In the genomic region with DNA sequence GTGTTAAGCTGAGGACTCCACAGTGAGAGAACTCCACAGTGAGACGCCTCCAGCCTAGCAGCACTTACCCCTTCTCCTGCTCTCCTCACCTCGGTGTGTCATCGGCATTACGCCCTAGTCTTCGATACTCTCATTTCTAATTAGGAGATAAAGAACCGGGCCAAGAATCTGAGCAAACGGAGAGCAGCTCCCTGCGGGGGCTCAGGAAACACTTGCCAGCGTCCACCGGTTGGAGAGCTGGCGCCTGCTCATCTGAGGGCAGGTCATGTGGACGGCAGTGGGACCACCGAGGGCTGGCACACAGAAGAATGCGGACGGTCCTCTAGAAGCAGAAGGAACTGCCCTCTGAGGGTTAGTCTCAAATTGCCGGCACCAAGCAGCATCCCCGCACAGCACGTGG, we compare ENCODE assay signal across 23 cellular contexts. TPM values are rescaled to one million over a fixed set of nuclear protein-coding genes. Genes with fewer than 3 reads are reported as not detected.
DNase-seq lines count a peak whose midpoint lies in the region; ATAC-seq and TF ChIP-seq lines count a peak whose summit lies in the region.
"Had no signal": no experiment of that assay in that cellular context is flagged by ENCODE, and none has a peak within 500 bp of the region (broad histone marks: within the 10 kb centered on the region; RNA-seq: fewer than 3 reads in every experiment).

No MANE protein-coding gene starts in this region.

- H3K4me1 ChIP-seq in heart left ventricle (peaks cover 15 to 60% (median 48%) of the 10 kb centered on the region in 12 donors), right atrium auricular region (peaks cover 0 to 54% of the 10 kb centered on the region in 2 donors)
- H3K4me1 ChIP-seq: A549, Caco-2 had no signal

- H3K27me3 ChIP-seq in heart left ventricle (no peaks in the 10 kb centered on the region), right atrium auricular region (no peaks in the 10 kb centered on the region)
- H3K27me3 ChIP-seq: BLaER1 treated with 17β-estradiol and CSF1 and Interleukin-3, amounts not matched to agents 10 nM and 100 nM had no signal

- H3K27ac ChIP-seq in heart left ventricle: peak overlapping the region in 3 of 12 donors; percentile 22 to 68 (median 55)
- peak overlapping the region; percentile 51 to 87 for H3K27ac ChIP-seq in right atrium auricular region
- peak overlapping the region; percentile 42 for H3K27ac ChIP-seq in RWPE1
- H3K27ac ChIP-seq: 22Rv1; A549; BLaER1 treated with 17β-estradiol and CSF1 and Interleukin-3, amounts not matched to agents 10 nM and 100 nM; C4-2B had no signal

- peak overlapping the region; percentile 21 for H3K27ac Mint-ChIP-seq in stimulated activated effector memory CD8-positive, alpha-beta T cell treated with anti-CD3 and anti-CD28 coated beads, Interleukin-12 subunit alpha, Interleukin-12 subunit beta, amount 100 ng/mL, for 72 hours
- H3K27ac Mint-ChIP-seq: B cell had no signal

- intact Hi-C loops in Right ventricle myocardium inferior (cut with DNase I) (no loop called here), heart left ventricle (cut with DNase I) (loop anchor here in 5 of 10 donors (5.0 kb wide), 3 partner anchors 33 to 38 kb away; partner anchors contain the start of gene TBC1D22A (in 1 of the 5)), left ventricle myocardium superior (cut with micrococcal nuclease) (no loop called here)

- H3K36me3 ChIP-seq in heart left ventricle (peaks cover 0 to 57% (median 12%) of the 10 kb centered on the region in 9 donors), right atrium auricular region (peaks cover 7% of the 10 kb centered on the region)

- POLR2A ChIA-PET in RWPE1 (lab: Yijun Ruan, JAX; ENCODE audit: low non-redundant PET): no interaction called here

- DNase-seq in Right ventricle myocardium inferior (ENCODE audit: missing footprints) (peak; percentile 58), heart left ventricle (no peak), right atrium auricular region (ENCODE audit: low spot score) (no peak), left ventricle myocardium superior (no peak), RWPE1 (ENCODE audit: low spot score) (no peak), DMS153 treated with DMSO at 0.1 percent for 48 hours (lab: John Stamatoyannopoulos, UW; ENCODE audit: unreplicated experiment) (no peak)
- DNase-seq in stimulated activated effector memory CD8-positive, alpha-beta T cell treated with anti-CD3 and anti-CD28 coated beads, Interleukin-12 subunit alpha, Interleukin-12 subunit beta, amount 100 ng/mL, for 72 hours (ENCODE audit: low spot score in 2 of 2): no peak
- DNase-seq: AML-193; Caco-2; Calu3; CD4-positive, alpha-beta T cell; CD8-positive, alpha-beta T cell; DMS53; DMS79; DND-41; EL; GDM1 had no signal

- ATAC-seq in Right ventricle myocardium inferior: no peak
- no peak for ATAC-seq in heart left ventricle
- no peak for ATAC-seq in left ventricle myocardium superior
- ATAC-seq in stimulated activated effector memory CD8-positive, alpha-beta T cell treated with anti-CD3 and anti-CD28 coated beads, Interleukin-12 subunit alpha, Interleukin-12 subunit beta, amount 100 ng/mL, for 72 hours: no peak
- ATAC-seq: A549; CD8-positive, alpha-beta T cell; GM12878 had no signal

- H3K4me3 ChIP-seq in heart left ventricle (no peak overlapping the region), right atrium auricular region (no peak overlapping the region)
- H3K4me3 ChIP-seq: A549; BLaER1 treated with 17β-estradiol and CSF1 and Interleukin-3, amounts not matched to agents 10 nM and 100 nM; GM12878 had no signal

- H3K4me1 Mint-ChIP-seq in stimulated activated effector memory CD8-positive, alpha-beta T cell treated with anti-CD3 and anti-CD28 coated beads, Interleukin-12 subunit alpha, Interleukin-12 subunit beta, amount 100 ng/mL, for 72 hours: peaks cover 54% of the 10 kb centered on the region

- WGBS in heart left ventricle, 4 donors: 81 to 85% (median 84%) methylated on average over 18 of the region's 18 CpGs

- no peaks in the 10 kb centered on the region for H3K9me3 Mint-ChIP-seq in stimulated activated effector memory CD8-positive, alpha-beta T cell treated with anti-CD3 and anti-CD28 coated beads, Interleukin-12 subunit alpha, Interleukin-12 subunit beta, amount 100 ng/mL, for 72 hours
- H3K9me3 Mint-ChIP-seq: CD4-positive, alpha-beta T cell; CD8-positive, alpha-beta T cell had no signal

- TF ChIP-seq POLR2A in heart left ventricle (IDR thresholded peaks at IDR 0.05): no peak

- TF ChIP-seq CTCF in heart left ventricle (IDR thresholded peaks at IDR 0.05) (no peak), right atrium auricular region (IDR thresholded peaks at IDR 0.05) (no peak), RWPE1 (conservative IDR thresholded peaks at IDR 0.05; ENCODE audit: low read depth) (no peak)

- H3K36me3 Mint-ChIP-seq in stimulated activated effector memory CD8-positive, alpha-beta T cell treated with anti-CD3 and anti-CD28 coated beads, Interleukin-12 subunit alpha, Interleukin-12 subunit beta, amount 100 ng/mL, for 72 hours: peaks cover 96% of the 10 kb centered on the region

- no peaks in the 10 kb centered on the region for H3K9me3 ChIP-seq in heart left ventricle
- no peaks in the 10 kb centered on the region for H3K9me3 ChIP-seq in right atrium auricular region
- H3K9me3 ChIP-seq: A549; BLaER1 treated with 17β-estradiol and CSF1 and Interleukin-3, amounts not matched to agents 10 nM and 100 nM; Caco-2 had no signal

- CTCF ChIA-PET in RWPE1 (lab: Yijun Ruan, JAX): no interaction called here

- H3K4me3 Mint-ChIP-seq in stimulated activated effector memory CD8-positive, alpha-beta T cell treated with anti-CD3 and anti-CD28 coated beads, Interleukin-12 subunit alpha, Interleukin-12 subunit beta, amount 100 ng/mL, for 72 hours: no peak overlapping the region
- H3K4me3 Mint-ChIP-seq: B cell; CD4-positive, alpha-beta T cell; CD8-positive, alpha-beta T cell had no signal

RNA-seq across cellular contexts. Expression of gene CERK, which starts 13.0 kb away (rescaled TPM):
- total RNA-seq in Right ventricle myocardium inferior: 71.6 TPM
- 100 to 1,000 TPM in 1 of 9 donors, 10 to 100 TPM in 8; 52.6 to 125 (median 72.3) TPM for total RNA-seq in heart left ventricle
- polyA plus RNA-seq in heart left ventricle: 100 to 1,000 TPM in 1 of 2 donors, 10 to 100 TPM in 1; 17.8 to 114 TPM
- total RNA-seq in right atrium auricular region: 10 to 100 TPM; 46.0 to 59.8 TPM
- 87.5 TPM for total RNA-seq in left ventricle myocardium superior

RNA-seq across cellular contexts. Expression of gene TBC1D22A, which starts 37.4 kb away (rescaled TPM):
- 14.6 TPM for total RNA-seq in Right ventricle myocardium inferior
- total RNA-seq in heart left ventricle: 10 to 100 TPM; 14.0 to 30.7 (median 18.6) TPM
- 10 to 100 TPM in 1 of 2 donors, 1 to 10 TPM in 1; 9.4 to 18.9 TPM for polyA plus RNA-seq in heart left ventricle
- 10 to 100 TPM; 11.5 to 15.4 TPM for total RNA-seq in right atrium auricular region
- 15.8 TPM for total RNA-seq in left ventricle myocardium superior
